Comparison of ENCODE assay signal across 1 cellular context in genomic region chr13:50106559-50106958, GRCh38.
TF ChIP-seq lines count a peak whose summit lies in the region.

No MANE protein-coding gene starts in this region.

TF ChIP-seq in HepG2, 621 proteins besides CTCF, POLR2A, EP300 and RAD21 (continued from another document):
- TF ChIP-seq PRDM10 (CRISPR knock-in tag; IDR thresholded peaks at IDR 0.05; ENCODE audit: low read depth) (no peak), ZNF777 (CRISPR knock-in tag; IDR thresholded peaks at IDR 0.05) (no peak), MAF1 (CRISPR knock-in tag; IDR thresholded peaks at IDR 0.05; ENCODE audit: borderline replicate concordance) (no peak), ZNF749 (CRISPR knock-in tag; IDR thresholded peaks at IDR 0.05; ENCODE audit: borderline replicate concordance) (no peak), SMYD3 (CRISPR knock-in tag; IDR thresholded peaks at IDR 0.05) (no peak), ZNF225 (CRISPR knock-in tag; IDR thresholded peaks at IDR 0.05) (no peak), ZNF431 (CRISPR knock-in tag; IDR thresholded peaks at IDR 0.05; ENCODE audit: borderline replicate concordance, low read depth) (no peak), SP2 (CRISPR knock-in tag; IDR thresholded peaks at IDR 0.05) (no peak), ZSCAN12 (CRISPR knock-in tag; IDR thresholded peaks at IDR 0.05) (no peak), ZNF318 (CRISPR knock-in tag; IDR thresholded peaks at IDR 0.05) (no peak)
